Comparison of ENCODE assay signal across 2 cellular contexts in the genomic region with DNA sequence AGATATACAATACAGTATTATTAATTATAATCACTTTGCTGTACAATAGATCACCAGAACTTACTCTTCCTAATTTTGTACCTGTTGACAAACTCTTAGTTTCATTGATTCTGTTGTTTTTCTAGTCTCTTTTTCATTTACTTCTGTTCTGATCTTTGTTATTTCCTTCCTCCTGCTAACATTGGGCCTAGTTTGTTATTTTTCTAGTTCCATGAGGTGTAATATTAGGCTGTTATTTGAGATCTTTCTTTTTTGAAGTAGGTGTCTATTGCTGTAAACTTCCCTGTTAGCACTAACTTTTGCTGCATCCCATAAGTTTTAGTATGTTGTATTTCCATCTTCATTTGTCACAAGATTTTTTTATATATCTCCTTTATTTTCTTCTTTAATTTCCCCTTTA.
TF ChIP-seq lines count a peak whose summit lies in the region.

No MANE protein-coding gene starts in this region.

TF ChIP-seq in SK-N-SH, 30 proteins besides CTCF, POLR2A, EP300 and RAD21:
- TF ChIP-seq, protein P1, sequence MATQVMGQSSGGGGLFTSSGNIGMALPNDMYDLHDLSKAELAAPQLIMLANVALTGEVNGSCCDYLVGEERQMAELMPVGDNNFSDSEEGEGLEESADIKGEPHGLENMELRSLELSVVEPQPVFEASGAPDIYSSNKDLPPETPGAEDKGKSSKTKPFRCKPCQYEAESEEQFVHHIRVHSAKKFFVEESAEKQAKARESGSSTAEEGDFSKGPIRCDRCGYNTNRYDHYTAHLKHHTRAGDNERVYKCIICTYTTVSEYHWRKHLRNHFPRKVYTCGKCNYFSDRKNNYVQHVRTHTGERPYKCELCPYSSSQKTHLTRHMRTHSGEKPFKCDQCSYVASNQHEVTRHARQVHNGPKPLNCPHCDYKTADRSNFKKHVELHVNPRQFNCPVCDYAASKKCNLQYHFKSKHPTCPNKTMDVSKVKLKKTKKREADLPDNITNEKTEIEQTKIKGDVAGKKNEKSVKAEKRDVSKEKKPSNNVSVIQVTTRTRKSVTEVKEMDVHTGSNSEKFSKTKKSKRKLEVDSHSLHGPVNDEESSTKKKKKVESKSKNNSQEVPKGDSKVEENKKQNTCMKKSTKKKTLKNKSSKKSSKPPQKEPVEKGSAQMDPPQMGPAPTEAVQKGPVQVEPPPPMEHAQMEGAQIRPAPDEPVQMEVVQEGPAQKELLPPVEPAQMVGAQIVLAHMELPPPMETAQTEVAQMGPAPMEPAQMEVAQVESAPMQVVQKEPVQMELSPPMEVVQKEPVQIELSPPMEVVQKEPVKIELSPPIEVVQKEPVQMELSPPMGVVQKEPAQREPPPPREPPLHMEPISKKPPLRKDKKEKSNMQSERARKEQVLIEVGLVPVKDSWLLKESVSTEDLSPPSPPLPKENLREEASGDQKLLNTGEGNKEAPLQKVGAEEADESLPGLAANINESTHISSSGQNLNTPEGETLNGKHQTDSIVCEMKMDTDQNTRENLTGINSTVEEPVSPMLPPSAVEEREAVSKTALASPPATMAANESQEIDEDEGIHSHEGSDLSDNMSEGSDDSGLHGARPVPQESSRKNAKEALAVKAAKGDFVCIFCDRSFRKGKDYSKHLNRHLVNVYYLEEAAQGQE (IDR thresholded peaks at IDR 0.05; ENCODE audit: low read depth, low read length), result no peak
- TF ChIP-seq, protein P2, sequence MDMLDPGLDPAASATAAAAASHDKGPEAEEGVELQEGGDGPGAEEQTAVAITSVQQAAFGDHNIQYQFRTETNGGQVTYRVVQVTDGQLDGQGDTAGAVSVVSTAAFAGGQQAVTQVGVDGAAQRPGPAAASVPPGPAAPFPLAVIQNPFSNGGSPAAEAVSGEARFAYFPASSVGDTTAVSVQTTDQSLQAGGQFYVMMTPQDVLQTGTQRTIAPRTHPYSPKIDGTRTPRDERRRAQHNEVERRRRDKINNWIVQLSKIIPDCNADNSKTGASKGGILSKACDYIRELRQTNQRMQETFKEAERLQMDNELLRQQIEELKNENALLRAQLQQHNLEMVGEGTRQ (IDR thresholded peaks at IDR 0.05; ENCODE audit: borderline replicate concordance, low read depth, low read length), result no peak
- TF ChIP-seq YY1 (IDR thresholded peaks at IDR 0.05; ENCODE audit: low read depth), result no peak
- TF ChIP-seq, protein P3, sequence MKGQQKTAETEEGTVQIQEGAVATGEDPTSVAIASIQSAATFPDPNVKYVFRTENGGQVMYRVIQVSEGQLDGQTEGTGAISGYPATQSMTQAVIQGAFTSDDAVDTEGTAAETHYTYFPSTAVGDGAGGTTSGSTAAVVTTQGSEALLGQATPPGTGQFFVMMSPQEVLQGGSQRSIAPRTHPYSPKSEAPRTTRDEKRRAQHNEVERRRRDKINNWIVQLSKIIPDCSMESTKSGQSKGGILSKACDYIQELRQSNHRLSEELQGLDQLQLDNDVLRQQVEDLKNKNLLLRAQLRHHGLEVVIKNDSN (IDR thresholded peaks at IDR 0.05; ENCODE audit: borderline replicate concordance, low read depth), result no peak
- TF ChIP-seq SIN3A (IDR thresholded peaks at IDR 0.05; ENCODE audit: borderline replicate concordance, low read depth, low read length), result no peak

TF ChIP-seq in SK-N-SH treated with all-trans-retinoic acid at 6 μM for 48 hours, 23 proteins besides CTCF, POLR2A, EP300 and RAD21:
- TF ChIP-seq, protein P4, sequence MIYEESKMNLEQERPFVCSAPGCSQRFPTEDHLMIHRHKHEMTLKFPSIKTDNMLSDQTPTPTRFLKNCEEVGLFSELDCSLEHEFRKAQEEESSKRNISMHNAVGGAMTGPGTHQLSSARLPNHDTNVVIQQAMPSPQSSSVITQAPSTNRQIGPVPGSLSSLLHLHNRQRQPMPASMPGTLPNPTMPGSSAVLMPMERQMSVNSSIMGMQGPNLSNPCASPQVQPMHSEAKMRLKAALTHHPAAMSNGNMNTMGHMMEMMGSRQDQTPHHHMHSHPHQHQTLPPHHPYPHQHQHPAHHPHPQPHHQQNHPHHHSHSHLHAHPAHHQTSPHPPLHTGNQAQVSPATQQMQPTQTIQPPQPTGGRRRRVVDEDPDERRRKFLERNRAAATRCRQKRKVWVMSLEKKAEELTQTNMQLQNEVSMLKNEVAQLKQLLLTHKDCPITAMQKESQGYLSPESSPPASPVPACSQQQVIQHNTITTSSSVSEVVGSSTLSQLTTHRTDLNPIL (CRISPR knock-in tag; IDR thresholded peaks at IDR 0.05; ENCODE audit: low read depth), result no peak
- TF ChIP-seq RARB (CRISPR knock-in tag; IDR thresholded peaks at IDR 0.05) (no peak), PPARA (CRISPR knock-in tag; IDR thresholded peaks at IDR 0.05; ENCODE audit: borderline replicate concordance) (no peak), ISL1 (CRISPR knock-in tag; IDR thresholded peaks at IDR 0.05) (no peak), ZNF565 (CRISPR knock-in tag; conservative IDR thresholded peaks at IDR 0.05; ENCODE audit: low read depth) (no peak), TOX (CRISPR knock-in tag; IDR thresholded peaks at IDR 0.05; ENCODE audit: borderline replicate concordance) (no peak), BACH2 (CRISPR knock-in tag; IDR thresholded peaks at IDR 0.05; ENCODE audit: borderline replicate concordance) (no peak), ZNF8 (CRISPR knock-in tag; IDR thresholded peaks at IDR 0.05) (no peak), GLIS3 (CRISPR knock-in tag; IDR thresholded peaks at IDR 0.05) (no peak), TCF4 (CRISPR knock-in tag; IDR thresholded peaks at IDR 0.05; ENCODE audit: borderline replicate concordance) (no peak), ZC3H10 (CRISPR knock-in tag; IDR thresholded peaks at IDR 0.05) (no peak), SNAI2 (CRISPR knock-in tag; IDR thresholded peaks at IDR 0.05) (no peak), OSR1 (CRISPR knock-in tag; IDR thresholded peaks at IDR 0.05) (no peak), ZNF70 (CRISPR knock-in tag; IDR thresholded peaks at IDR 0.05) (no peak)
- TF ChIP-seq, protein P5, sequence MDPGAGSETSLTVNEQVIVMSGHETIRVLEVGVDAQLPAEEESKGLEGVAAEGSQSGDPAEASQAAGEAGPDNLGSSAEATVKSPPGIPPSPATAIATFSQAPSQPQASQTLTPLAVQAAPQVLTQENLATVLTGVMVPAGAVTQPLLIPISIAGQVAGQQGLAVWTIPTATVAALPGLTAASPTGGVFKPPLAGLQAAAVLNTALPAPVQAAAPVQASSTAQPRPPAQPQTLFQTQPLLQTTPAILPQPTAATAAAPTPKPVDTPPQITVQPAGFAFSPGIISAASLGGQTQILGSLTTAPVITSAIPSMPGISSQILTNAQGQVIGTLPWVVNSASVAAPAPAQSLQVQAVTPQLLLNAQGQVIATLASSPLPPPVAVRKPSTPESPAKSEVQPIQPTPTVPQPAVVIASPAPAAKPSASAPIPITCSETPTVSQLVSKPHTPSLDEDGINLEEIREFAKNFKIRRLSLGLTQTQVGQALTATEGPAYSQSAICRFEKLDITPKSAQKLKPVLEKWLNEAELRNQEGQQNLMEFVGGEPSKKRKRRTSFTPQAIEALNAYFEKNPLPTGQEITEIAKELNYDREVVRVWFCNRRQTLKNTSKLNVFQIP (CRISPR knock-in tag; IDR thresholded peaks at IDR 0.05; ENCODE audit: borderline replicate concordance, low read depth), result no peak
- TF ChIP-seq, protein P6, sequence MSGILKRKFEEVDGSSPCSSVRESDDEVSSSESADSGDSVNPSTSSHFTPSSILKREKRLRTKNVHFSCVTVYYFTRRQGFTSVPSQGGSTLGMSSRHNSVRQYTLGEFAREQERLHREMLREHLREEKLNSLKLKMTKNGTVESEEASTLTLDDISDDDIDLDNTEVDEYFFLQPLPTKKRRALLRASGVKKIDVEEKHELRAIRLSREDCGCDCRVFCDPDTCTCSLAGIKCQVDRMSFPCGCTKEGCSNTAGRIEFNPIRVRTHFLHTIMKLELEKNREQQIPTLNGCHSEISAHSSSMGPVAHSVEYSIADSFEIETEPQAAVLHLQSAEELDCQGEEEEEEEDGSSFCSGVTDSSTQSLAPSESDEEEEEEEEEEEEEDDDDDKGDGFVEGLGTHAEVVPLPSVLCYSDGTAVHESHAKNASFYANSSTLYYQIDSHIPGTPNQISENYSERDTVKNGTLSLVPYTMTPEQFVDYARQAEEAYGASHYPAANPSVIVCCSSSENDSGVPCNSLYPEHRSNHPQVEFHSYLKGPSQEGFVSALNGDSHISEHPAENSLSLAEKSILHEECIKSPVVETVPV (CRISPR knock-in tag; IDR thresholded peaks at IDR 0.05), result no peak
- TF ChIP-seq, protein P7, sequence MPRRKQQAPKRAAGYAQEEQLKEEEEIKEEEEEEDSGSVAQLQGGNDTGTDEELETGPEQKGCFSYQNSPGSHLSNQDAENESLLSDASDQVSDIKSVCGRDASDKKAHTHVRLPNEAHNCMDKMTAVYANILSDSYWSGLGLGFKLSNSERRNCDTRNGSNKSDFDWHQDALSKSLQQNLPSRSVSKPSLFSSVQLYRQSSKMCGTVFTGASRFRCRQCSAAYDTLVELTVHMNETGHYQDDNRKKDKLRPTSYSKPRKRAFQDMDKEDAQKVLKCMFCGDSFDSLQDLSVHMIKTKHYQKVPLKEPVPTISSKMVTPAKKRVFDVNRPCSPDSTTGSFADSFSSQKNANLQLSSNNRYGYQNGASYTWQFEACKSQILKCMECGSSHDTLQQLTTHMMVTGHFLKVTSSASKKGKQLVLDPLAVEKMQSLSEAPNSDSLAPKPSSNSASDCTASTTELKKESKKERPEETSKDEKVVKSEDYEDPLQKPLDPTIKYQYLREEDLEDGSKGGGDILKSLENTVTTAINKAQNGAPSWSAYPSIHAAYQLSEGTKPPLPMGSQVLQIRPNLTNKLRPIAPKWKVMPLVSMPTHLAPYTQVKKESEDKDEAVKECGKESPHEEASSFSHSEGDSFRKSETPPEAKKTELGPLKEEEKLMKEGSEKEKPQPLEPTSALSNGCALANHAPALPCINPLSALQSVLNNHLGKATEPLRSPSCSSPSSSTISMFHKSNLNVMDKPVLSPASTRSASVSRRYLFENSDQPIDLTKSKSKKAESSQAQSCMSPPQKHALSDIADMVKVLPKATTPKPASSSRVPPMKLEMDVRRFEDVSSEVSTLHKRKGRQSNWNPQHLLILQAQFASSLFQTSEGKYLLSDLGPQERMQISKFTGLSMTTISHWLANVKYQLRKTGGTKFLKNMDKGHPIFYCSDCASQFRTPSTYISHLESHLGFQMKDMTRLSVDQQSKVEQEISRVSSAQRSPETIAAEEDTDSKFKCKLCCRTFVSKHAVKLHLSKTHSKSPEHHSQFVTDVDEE (CRISPR knock-in tag; IDR thresholded peaks at IDR 0.05), result no peak
